8 cellular contexts compared by ENCODE assay signal in genomic region chr5:176538505-176538806, GRCh38. TPM values are rescaled to one million over a fixed set of nuclear protein-coding genes. Genes with fewer than 3 reads are reported as not detected.
A peak's percentile ranks its signal among the peaks of the same experiment; 100 is the strongest.
DNase-seq lines count a peak whose midpoint lies in the region; ATAC-seq and TF ChIP-seq lines count a peak whose summit lies in the region.

No MANE protein-coding gene starts in this region.

- H3K27ac Mint-ChIP-seq in activated naive CD8-positive, alpha-beta T cell treated with anti-CD3 and anti-CD28 coated beads, Interleukin-2, amount 50 U/mL, for 24 hours: peak overlapping the region; percentile 90

- peak in 2 of 5 donors; percentile 20 to 26 for DNase-seq in heart left ventricle
- no peak for DNase-seq in left ventricle myocardium superior
- DNase-seq in activated naive CD8-positive, alpha-beta T cell treated with anti-CD3 and anti-CD28 coated beads, Interleukin-2, amount 50 U/mL, for 24 hours: no peak
- DNase-seq in lower lobe of right lung: no peak
- no peak for DNase-seq in upper lobe of left lung
- no peak for DNase-seq in occipital lobe (lab: John Stamatoyannopoulos, UW)
- DNase-seq in OCI-M2 (lab: John Stamatoyannopoulos, UW; ENCODE audit: unreplicated experiment): no peak

- TF ChIP-seq CTCF in heart left ventricle (IDR thresholded peaks at IDR 0.05): no peak
- TF ChIP-seq CTCF in lower lobe of right lung (IDR thresholded peaks at IDR 0.05): no peak
- no peak for TF ChIP-seq CTCF in upper lobe of left lung (IDR thresholded peaks at IDR 0.05)

- H3K4me3 Mint-ChIP-seq in activated naive CD8-positive, alpha-beta T cell treated with anti-CD3 and anti-CD28 coated beads, Interleukin-2, amount 50 U/mL, for 24 hours: no peak overlapping the region

- H3K9me3 ChIP-seq in heart left ventricle (no peaks in the 10 kb centered on the region), lower lobe of right lung (no peaks in the 10 kb centered on the region), upper lobe of left lung (no peaks in the 10 kb centered on the region)

- H3K4me3 ChIP-seq in heart left ventricle: peak overlapping the region in 5 of 12 donors; percentile 65 to 98 (median 72)
- H3K4me3 ChIP-seq in lower lobe of right lung: peak overlapping the region; percentile 91
- peak overlapping the region in 2 of 4 donors; percentile 86 to 88 for H3K4me3 ChIP-seq in upper lobe of left lung

- H3K36me3 ChIP-seq in heart left ventricle (no peaks in the 10 kb centered on the region), lower lobe of right lung (no peaks in the 10 kb centered on the region), upper lobe of left lung (no peaks in the 10 kb centered on the region)

- H3K9me3 Mint-ChIP-seq in activated naive CD8-positive, alpha-beta T cell treated with anti-CD3 and anti-CD28 coated beads, Interleukin-2, amount 50 U/mL, for 24 hours: no peaks in the 10 kb centered on the region

- peaks cover 7% of the 10 kb centered on the region for H3K36me3 Mint-ChIP-seq in activated naive CD8-positive, alpha-beta T cell treated with anti-CD3 and anti-CD28 coated beads, Interleukin-2, amount 50 U/mL, for 24 hours (ENCODE audit: low read depth)

- peaks cover 15 to 71% (median 51%) of the 10 kb centered on the region in 12 donors for H3K4me1 ChIP-seq in heart left ventricle
- H3K4me1 ChIP-seq in lower lobe of right lung: peaks cover 68% of the 10 kb centered on the region
- H3K4me1 ChIP-seq in upper lobe of left lung: peaks cover 50 to 80% (median 66%) of the 10 kb centered on the region in 4 donors

- no peak for TF ChIP-seq POLR2A in heart left ventricle (IDR thresholded peaks at IDR 0.05)
- TF ChIP-seq POLR2A in upper lobe of left lung (IDR thresholded peaks at IDR 0.05): no peak

- no peaks in the 10 kb centered on the region for H3K27me3 ChIP-seq in heart left ventricle
- H3K27me3 ChIP-seq in lower lobe of right lung (ENCODE audit: low read depth): no peaks in the 10 kb centered on the region
- no peaks in the 10 kb centered on the region for H3K27me3 ChIP-seq in upper lobe of left lung

- ATAC-seq in heart left ventricle (no peak), left ventricle myocardium superior (no peak), lower lobe of right lung (no peak), upper lobe of left lung (ENCODE audit: low FRiP score in 2 of 2) (no peak), GM21737 (IDR thresholded peaks at IDR 0.05; ENCODE audit: unreplicated experiment) (no peak)
- no peak for ATAC-seq in activated naive CD8-positive, alpha-beta T cell treated with anti-CD3 and anti-CD28 coated beads, Interleukin-2, amount 50 U/mL, for 24 hours

- no peaks in the 10 kb centered on the region for H3K27me3 Mint-ChIP-seq in activated naive CD8-positive, alpha-beta T cell treated with anti-CD3 and anti-CD28 coated beads, Interleukin-2, amount 50 U/mL, for 24 hours

- H3K27ac ChIP-seq in heart left ventricle: peak overlapping the region in 10 of 12 donors; percentile 75 to 100 (median 96)
- peak overlapping the region; percentile 98 for H3K27ac ChIP-seq in lower lobe of right lung
- H3K27ac ChIP-seq in upper lobe of left lung: peak overlapping the region; percentile 95 to 99 (median 98)

- H3K4me1 Mint-ChIP-seq in activated naive CD8-positive, alpha-beta T cell treated with anti-CD3 and anti-CD28 coated beads, Interleukin-2, amount 50 U/mL, for 24 hours: peaks cover 58% of the 10 kb centered on the region

- WGBS in heart left ventricle, 4 donors: 44 to 53% (median 48%) methylated on average over 6 of the region's 6 CpGs
- WGBS in upper lobe of left lung, 2 donors: 45 to 57% methylated on average over 6 of the region's 6 CpGs

- no peak for TF ChIP-seq EP300 in upper lobe of left lung (IDR thresholded peaks at IDR 0.05)

- intact Hi-C loops in heart left ventricle (cut with DNase I) (loop anchor here in 6 of 10 donors (5.0 to 10.0 kb wide), 6 partner anchors 91 to 466 kb away; partner anchors contain the start of genes FAF2 (in 4 of the 6), CLTB (in 2 of the 6), ARL10 (in 1 of the 6) and HIGD2A (in 1 of the 6)), left ventricle myocardium superior (cut with micrococcal nuclease) (no loop called here), lower lobe of right lung (cut with DNase I) (no loop called here)

RNA-seq across cellular contexts. Expression of gene RNF44, which starts 1.3 kb away (rescaled TPM):
- 10 to 100 TPM in 8 of 9 donors, 1 to 10 TPM in 1; 9.2 to 35.7 (median 21.0) TPM for total RNA-seq in heart left ventricle
- polyA plus RNA-seq in heart left ventricle: 10 to 100 TPM; 14.4 to 14.8 TPM
- total RNA-seq in left ventricle myocardium superior: 32.4 TPM
- 55.1 TPM for total RNA-seq in lower lobe of right lung
- total RNA-seq in upper lobe of left lung: 10 to 100 TPM; 13.4 to 76.5 (median 51.7) TPM
- 8.6 TPM for total RNA-seq in occipital lobe

RNA-seq across cellular contexts. Expression of gene CDHR2, which starts 10.7 kb away (rescaled TPM):
- total RNA-seq in heart left ventricle: under 1 TPM in 4 of 9 donors, not detected in 5; 0.08 to 0.67 (median 0.40) TPM
- polyA plus RNA-seq in heart left ventricle: under 1 TPM in 1 of 2 donors, not detected in 1; 0.07 TPM
- total RNA-seq in left ventricle myocardium superior: 0.20 TPM
- total RNA-seq in lower lobe of right lung: 0.62 TPM
- total RNA-seq in upper lobe of left lung: under 1 TPM in 2 of 6 donors, not detected in 4; 0.30 to 0.34 TPM
- total RNA-seq in occipital lobe: under 0.01 TPM

Comparison
In these comparisons a context has a peak if more than half of its experiments do, and no peak if none do; other contexts are left out.
1. intact Hi-C loops: an anchor here in heart left ventricle (5.0 to 10.0 kb wide); none called in left ventricle myocardium superior and lower lobe of right lung.